Comparison of ENCODE assay signal across 15 cellular contexts in the genomic region with DNA sequence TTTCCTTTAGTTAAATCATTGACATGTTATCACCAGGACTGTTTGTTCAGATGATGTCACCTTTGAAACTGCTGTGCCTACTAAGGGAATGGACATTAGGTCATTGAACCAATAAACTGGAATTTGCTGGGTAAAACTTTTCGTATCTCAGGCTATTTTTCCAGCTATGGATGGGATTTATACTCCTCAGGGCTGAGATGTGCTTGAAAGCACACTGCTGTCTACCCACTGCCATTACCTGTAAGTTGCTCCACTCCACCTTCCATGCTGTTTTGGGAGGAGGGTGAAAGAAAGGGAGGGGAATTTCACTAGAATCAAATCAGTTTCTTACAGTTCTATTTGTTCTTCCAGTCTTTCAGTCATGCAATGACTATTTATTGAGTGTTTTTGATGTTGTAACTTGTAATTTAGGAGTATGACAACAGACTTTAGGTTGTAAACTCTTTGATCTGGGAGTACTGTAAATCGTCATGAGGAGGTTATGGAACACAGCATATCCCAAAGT. TPM values are rescaled to one million over a fixed set of nuclear protein-coding genes. Genes with fewer than 3 reads are reported as not detected.
DNase-seq lines count a peak whose midpoint lies in the region; ATAC-seq and TF ChIP-seq lines count a peak whose summit lies in the region.
"Had no signal": no experiment of that assay in that cellular context is flagged by ENCODE, and none has a peak within 500 bp of the region (broad histone marks: within the 10 kb centered on the region; RNA-seq: fewer than 3 reads in every experiment).

No MANE protein-coding gene starts in this region.

- H2AFZ ChIP-seq in mammary epithelial cell (ENCODE audit: low read depth, low read length): no peak overlapping the region

- peaks cover 96% of the 10 kb centered on the region for H3K79me2 ChIP-seq in mammary epithelial cell (ENCODE audit: insufficient read depth, low read length)

- H3K9me3 Mint-ChIP-seq in MCF 10A (ENCODE audit: unreplicated experiment): peaks cover 6% of the 10 kb centered on the region
- H3K9me3 Mint-ChIP-seq in activated naive CD4-positive, alpha-beta T cell treated with anti-CD3 and anti-CD28 coated beads for 36 hours: no peaks in the 10 kb centered on the region
- H3K9me3 Mint-ChIP-seq: natural killer cell treated with Interleukin-12 subunit alpha and Interleukin-12 subunit beta and Interleukin-15 and Interleukin-18, amount 100 ng/mL, for 72 hours had no signal

- no peaks in the 10 kb centered on the region for H3K9me3 ChIP-seq in breast epithelium
- no peaks in the 10 kb centered on the region for H3K9me3 ChIP-seq in mammary epithelial cell (replicated peaks; ENCODE audit: insufficient read depth, low read length)
- H3K9me3 ChIP-seq in liver (ENCODE audit: control insufficient read depth in 4 of 4, low read length in 3 of 4): no peaks in the 10 kb centered on the region
- no peaks in the 10 kb centered on the region for H3K9me3 ChIP-seq in transverse colon

- CTCF ChIA-PET in MCF 10A (lab: Yijun Ruan, JAX): interaction anchor here (0.6 to 1.1 kb wide), 3 partner anchors 12 to 187 kb away, joined by 3 read pairs; partner anchors contain the start of genes EHD4 and MAPKBP1
- CTCF ChIA-PET in mammary epithelial cell (lab: Charles Lee; ENCODE audit: low non-redundant PET): no interaction called here
- CTCF ChIA-PET in activated naive CD4-positive, alpha-beta T cell treated with anti-CD3 and anti-CD28 coated beads for 36 hours (lab: Charles Lee): interaction anchor here (0.9 kb wide), 1 partner anchor 29 kb away, joined by 6 read pairs; no protein-coding TSS in a partner anchor

- in situ Hi-C loops in mammary epithelial cell (cut with MboI; ENCODE audit: low sequenced_read_pairs in 2 of 2) (no loop called here), transverse colon (cut with MboI; ENCODE audit: low pct_ligation_motif_present in 1 of 4, low pct_unique_long_range_greater_than_20kb in 1 of 4, low sequenced_read_pairs in 3 of 4) (no loop called here)

- intact Hi-C loops in MCF 10A (cut with micrococcal nuclease) (no loop called here), breast epithelium (cut with DNase I; ENCODE audit: low total_unique reads) (no loop called here), mammary epithelial cell (cut with micrococcal nuclease) (no loop called here), transverse colon (cut with DNase I; ENCODE audit: low total_unique reads) (no loop called here)
- intact Hi-C loops in activated naive CD4-positive, alpha-beta T cell treated with anti-CD3 and anti-CD28 coated beads for 36 hours (cut with micrococcal nuclease): no loop called here

- peak in 1 of 2 donors; percentile 21 for TF ChIP-seq RAD21 in liver (IDR thresholded peaks at IDR 0.05)

- BruUV-seq in MCF 10A (replicated peaks; lab: Mats Ljungman, UMichigan) (no TSS peak), mammary epithelial cell (replicated peaks; lab: Mats Ljungman, UMichigan) (TSS peak; percentile 8)

- TF ChIP-seq EP300 in transverse colon (IDR thresholded peaks at IDR 0.05; ENCODE audit: low read depth): no peak

- no peaks in the 10 kb centered on the region for H3K27me3 Mint-ChIP-seq in MCF 10A (ENCODE audit: insufficient read depth, unreplicated experiment)
- no peaks in the 10 kb centered on the region for H3K27me3 Mint-ChIP-seq in activated naive CD4-positive, alpha-beta T cell treated with anti-CD3 and anti-CD28 coated beads for 36 hours (ENCODE audit: low read depth)
- H3K27me3 Mint-ChIP-seq: activated CD8-positive, alpha-beta memory T cell treated with anti-CD3 and anti-CD28 coated beads, Interleukin-2, amount 10 ng/mL, durations not matched to agents 7 days and 5 days; natural killer cell treated with Interleukin-12 subunit alpha and Interleukin-12 subunit beta and Interleukin-15 and Interleukin-18, amount 100 ng/mL, for 72 hours had no signal

- no peak for ATAC-seq in GM21576 (IDR thresholded peaks at IDR 0.05; ENCODE audit: unreplicated experiment)
- ATAC-seq: activated CD8-positive, alpha-beta memory T cell treated with anti-CD3 and anti-CD28 coated beads, Interleukin-2, amount 10 ng/mL, durations not matched to agents 7 days and 5 days; natural killer cell treated with Interleukin-12 subunit alpha and Interleukin-12 subunit beta and Interleukin-15 and Interleukin-18, amount 100 ng/mL, for 72 hours had no signal

- POLR2A ChIA-PET in MCF 10A (lab: Yijun Ruan, JAX): interaction anchor here (0.6 to 3.1 kb wide), 3 partner anchors 10 to 149 kb away, joined by 3 to 24 read pairs (median 4); partner anchors contain the start of gene EHD4

- TF ChIP-seq POLR2A in breast epithelium (IDR thresholded peaks at IDR 0.05) (no peak), transverse colon (IDR thresholded peaks at IDR 0.05) (no peak)

- no peaks in the 10 kb centered on the region for H3K27me3 ChIP-seq in breast epithelium
- no peaks in the 10 kb centered on the region for H3K27me3 ChIP-seq in mammary epithelial cell (ENCODE audit: insufficient read depth, low read length)
- no peaks in the 10 kb centered on the region for H3K27me3 ChIP-seq in liver (ENCODE audit: control insufficient read depth in 4 of 4, insufficient read depth in 4 of 4, low read length in 3 of 4)
- H3K27me3 ChIP-seq in transverse colon: no peaks in the 10 kb centered on the region

- dilution Hi-C loops in mammary epithelial cell (cut with HindIII; ENCODE audit: low sequenced_read_pairs): no loop called here

- H3K4me3 ChIP-seq in breast epithelium (no peak overlapping the region), mammary epithelial cell (replicated peaks in 1 of 3; ENCODE audit: insufficient read depth in 1 of 3, low read depth in 2 of 3, low read length in 3 of 3) (no peak overlapping the region), liver (ENCODE audit: low read depth in 1 of 3, low read length in 3 of 3) (peak overlapping the region; percentile 35 to 59 (median 43)), transverse colon (no peak overlapping the region)

- peaks cover 5% of the 10 kb centered on the region for H3K36me3 Mint-ChIP-seq in MCF 10A (ENCODE audit: insufficient read depth, unreplicated experiment)
- peaks cover 7% of the 10 kb centered on the region for H3K36me3 Mint-ChIP-seq in activated naive CD4-positive, alpha-beta T cell treated with anti-CD3 and anti-CD28 coated beads for 36 hours (ENCODE audit: low read depth)

- H3K4me2 ChIP-seq in mammary epithelial cell (ENCODE audit: insufficient read depth, low read depth, low read length): peak overlapping the region; percentile 28

- peaks cover 14% of the 10 kb centered on the region for H3K4me1 Mint-ChIP-seq in MCF 10A (ENCODE audit: insufficient read depth, unreplicated experiment)
- peaks cover 23% of the 10 kb centered on the region for H3K4me1 Mint-ChIP-seq in activated naive CD4-positive, alpha-beta T cell treated with anti-CD3 and anti-CD28 coated beads for 36 hours (ENCODE audit: low read depth)

- H3K27ac ChIP-seq in breast epithelium (no peak overlapping the region), mammary epithelial cell (ENCODE audit: insufficient read depth, low read depth, low read length) (peak overlapping the region; percentile 22), liver (ENCODE audit: low read depth in 1 of 2, low read length in 2 of 2) (peak overlapping the region; percentile 97 to 99), transverse colon (peak overlapping the region; percentile 7 to 75 (median 60))

- H3K4me3 Mint-ChIP-seq in MCF 10A (ENCODE audit: unreplicated experiment): no peak overlapping the region
- no peak overlapping the region for H3K4me3 Mint-ChIP-seq in activated naive CD4-positive, alpha-beta T cell treated with anti-CD3 and anti-CD28 coated beads for 36 hours
- H3K4me3 Mint-ChIP-seq: activated CD8-positive, alpha-beta memory T cell treated with anti-CD3 and anti-CD28 coated beads, Interleukin-2, amount 10 ng/mL, durations not matched to agents 7 days and 5 days; natural killer cell treated with Interleukin-12 subunit alpha and Interleukin-12 subunit beta and Interleukin-15 and Interleukin-18, amount 100 ng/mL, for 72 hours had no signal

- no peaks in the 10 kb centered on the region for H3K4me1 ChIP-seq in breast epithelium
- peaks cover 16% of the 10 kb centered on the region for H3K4me1 ChIP-seq in mammary epithelial cell (ENCODE audit: insufficient read depth, low read length)
- H3K4me1 ChIP-seq in liver (ENCODE audit: control insufficient read depth in 4 of 4, insufficient read depth in 4 of 4, low read length in 3 of 4): peaks cover 7 to 49% (median 10%) of the 10 kb centered on the region in 4 donors
- H3K4me1 ChIP-seq in transverse colon: peaks cover 0 to 53% (median 23%) of the 10 kb centered on the region in 4 donors

- WGBS in mammary epithelial cell (ENCODE audit: low coverage, missing lambda C conversion rate): 59% methylated on average over 2 of the region's 2 CpGs
- WGBS in liver: 24% methylated on average over 2 of the region's 2 CpGs
- WGBS in transverse colon (ENCODE audit: low coverage in 1 of 2), 2 donors: 37 to 42% methylated on average over 2 of the region's 2 CpGs

- no peaks in the 10 kb centered on the region for H3K36me3 ChIP-seq in breast epithelium
- H3K36me3 ChIP-seq in mammary epithelial cell (ENCODE audit: insufficient read depth, low read length): peaks cover 4% of the 10 kb centered on the region
- H3K36me3 ChIP-seq in liver (ENCODE audit: control insufficient read depth in 4 of 4, insufficient read depth in 3 of 4, low read depth in 1 of 4, low read length in 3 of 4): no peaks in the 10 kb centered on the region
- no peaks in the 10 kb centered on the region for H3K36me3 ChIP-seq in transverse colon

- peak overlapping the region; percentile 7 for H3K27ac Mint-ChIP-seq in MCF 10A (ENCODE audit: low read depth, unreplicated experiment)
- no peak overlapping the region for H3K27ac Mint-ChIP-seq in activated naive CD4-positive, alpha-beta T cell treated with anti-CD3 and anti-CD28 coated beads for 36 hours
- H3K27ac Mint-ChIP-seq: activated CD8-positive, alpha-beta memory T cell treated with anti-CD3 and anti-CD28 coated beads, Interleukin-2, amount 10 ng/mL, durations not matched to agents 7 days and 5 days; natural killer cell treated with Interleukin-12 subunit alpha and Interleukin-12 subunit beta and Interleukin-15 and Interleukin-18, amount 100 ng/mL, for 72 hours had no signal

- H4K20me1 ChIP-seq in mammary epithelial cell (ENCODE audit: insufficient read depth, low read length): peaks cover 2% of the 10 kb centered on the region

- no peak for DNase-seq in MCF 10A (ENCODE audit: unreplicated experiment)
- DNase-seq in breast epithelium (ENCODE audit: low spot score in 2 of 2): no peak
- peak; percentile 26 for DNase-seq in mammary epithelial cell
- DNase-seq in transverse colon: no peak
- DNase-seq in SIG-M5 (lab: John Stamatoyannopoulos, UW): no peak
- DNase-seq in activated naive CD4-positive, alpha-beta T cell treated with anti-CD3 and anti-CD28 coated beads for 36 hours: no peak
- DNase-seq: activated CD8-positive, alpha-beta memory T cell treated with anti-CD3 and anti-CD28 coated beads, Interleukin-2, amount 10 ng/mL, durations not matched to agents 7 days and 5 days; activated naive CD4-positive, alpha-beta T cell treated with anti-CD3 and anti-CD28 coated beads, Interleukin-2, amount 50 U/mL, for 16 hours; KBM-7; NCI-H226; stimulated activated CD4-positive, alpha-beta T cell treated with anti-CD3 and anti-CD28 coated beads, Interleukin-2, amount 100 ng/mL, for 48 hours had no signal

- TF ChIP-seq CTCF in MCF 10A (IDR thresholded peaks at IDR 0.05; ENCODE audit: unreplicated experiment) (no peak), breast epithelium (IDR thresholded peaks at IDR 0.05) (no peak), mammary epithelial cell (conservative IDR thresholded peaks at IDR 0.05 in 1 of 2, IDR thresholded peaks at IDR 0.05 in 1 of 2; ENCODE audit: extremely low read depth in 1 of 2, insufficient read depth in 1 of 2, low read depth in 1 of 2, low read length in 2 of 2) (no peak), liver (IDR thresholded peaks at IDR 0.05; ENCODE audit: low read depth, low read length, missing input control) (no peak), transverse colon (IDR thresholded peaks at IDR 0.05) (no peak)

- H3K9ac ChIP-seq in mammary epithelial cell (ENCODE audit: insufficient read depth, low read length) (no peak overlapping the region), liver (ENCODE audit: low read depth in 1 of 2, low read length in 2 of 2) (peak overlapping the region; percentile 30 to 87)

RNA-seq across cellular contexts. Expression of gene EHD4, which starts 11.3 kb away (rescaled TPM):
- 24.2 and 27.1 TPM in 2 replicates for total RNA-seq in MCF 10A (2022)
- total RNA-seq in breast epithelium: 10 to 100 TPM; 30.2 to 30.5 (median 30.4) TPM
- 10 to 100 TPM; 53.6 to 65.0 TPM for total RNA-seq in mammary epithelial cell
- polyA plus RNA-seq in mammary epithelial cell: 55.8 TPM
- 66.8 TPM for polyA minus RNA-seq in mammary epithelial cell
- 1 to 10 TPM; 5.1 to 10.0 TPM for total RNA-seq in liver
- 1 to 10 TPM; 3.3 to 7.3 TPM for polyA plus RNA-seq in liver
- total RNA-seq in transverse colon: 10 to 100 TPM; 16.9 to 55.4 (median 35.5) TPM
- 10 to 100 TPM; 30.1 to 31.8 TPM for total RNA-seq in activated naive CD4-positive, alpha-beta T cell treated with anti-CD3 and anti-CD28 coated beads for 36 hours

RNA-seq across cellular contexts. Expression of gene PLA2G4E, which starts 59.8 kb away (rescaled TPM):
- 0.07 and 0.12 TPM in 2 replicates for total RNA-seq in MCF 10A (2022)
- total RNA-seq in breast epithelium: not detected
- total RNA-seq in mammary epithelial cell: under 1 TPM in 1 of 2 donors, not detected in 1; 0.45 TPM
- 0.07 TPM for polyA plus RNA-seq in mammary epithelial cell
- not detected for polyA minus RNA-seq in mammary epithelial cell
- total RNA-seq in liver: not detected
- polyA plus RNA-seq in liver: not detected
- total RNA-seq in transverse colon: under 1 TPM in 1 of 4 donors, not detected in 3; 0.32 TPM
- not detected for total RNA-seq in activated naive CD4-positive, alpha-beta T cell treated with anti-CD3 and anti-CD28 coated beads for 36 hours
- total RNA-seq: H1; natural killer cell treated with Interleukin-12 subunit alpha and Interleukin-12 subunit beta and Interleukin-15 and Interleukin-18, amount 100 ng/mL, for 72 hours had no signal

Comparison
In these comparisons a context has a peak if more than half of its experiments do, and no peak if none do; other contexts are left out.
1. H3K27ac ChIP-seq: peak in mammary epithelial cell (single experiment), liver (2 of 2) and transverse colon (4 of 4); none in breast epithelium (0 of 2).
2. H3K4me3 ChIP-seq: peak in liver (3 of 3); none in breast epithelium (0 of 3), mammary epithelial cell (0 of 3) and transverse colon (0 of 4).